ENCODE assay signal across 18 cellular contexts in genomic region chr6:93676506-93676905, GRCh38.
"Had no signal": no experiment of that assay in that cellular context is flagged by ENCODE, and none has a peak within 500 bp of the region (broad histone marks: within the 10 kb centered on the region; RNA-seq: fewer than 3 reads in every experiment).

No MANE protein-coding gene starts in this region.

- DNase-seq: activated CD4-positive, alpha-beta T cell treated with anti-CD3 and anti-CD28 coated beads, Interleukin-2, amount 10 ng/mL, durations not matched to agents 7 days and 5 days; activated CD4-positive, CD25-positive, alpha-beta regulatory T cell treated with anti-CD3 and anti-CD28 coated beads, Interleukin-2, amount 50 U/mL, for 72 hours; activated CD8-positive, alpha-beta T cell treated with anti-CD3 and anti-CD28 coated beads, Interleukin-2, amount 10 ng/mL, durations not matched to agents 7 days and 5 days; activated gamma-delta T cell treated with Interleukin-2 at 50 U/mL for 16 hours; activated T-cell treated with anti-CD3 and anti-CD28 coated beads, Interleukin-2, amount 50 U/mL, for 1 hour; aorta; dermis blood vessel endothelial cell; effector CD8-positive, alpha-beta T cell; foreskin melanocyte; glutamatergic neuron; immature natural killer cell; pancreas; psoas muscle; right cardiac atrium; stimulated activated CD4-positive, alpha-beta T cell treated with anti-CD3 and anti-CD28 coated beads, Interleukin-4, amount 100 ng/mL, for 24 hours; stimulated activated naive CD4-positive, alpha-beta T cell treated with Interleukin-2 at 50 U/mL for 16 hours; upper lobe of left lung; WERI-Rb-1 had no signal
